Comparison of ENCODE assay signal across 14 cellular contexts in the genomic region with DNA sequence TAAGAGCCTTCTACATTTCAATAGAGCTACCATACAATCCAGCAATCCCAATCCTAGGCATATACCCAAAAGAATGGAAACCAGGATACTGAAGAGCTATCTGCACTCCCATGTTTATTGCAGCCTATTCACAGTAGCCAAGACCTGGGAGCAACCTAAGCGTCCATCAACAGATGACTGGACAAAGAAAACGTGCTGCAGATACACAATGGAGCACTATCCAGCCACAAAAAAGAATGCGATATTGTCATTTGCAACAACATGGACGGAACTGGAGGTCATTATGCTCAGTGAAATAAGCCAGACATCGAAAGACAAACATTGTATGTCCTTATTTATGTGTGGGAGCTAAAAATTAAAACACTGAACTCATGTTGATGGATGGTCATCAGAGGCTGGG.
A peak's percentile ranks its signal among the peaks of the same experiment; 100 is the strongest.
DNase-seq lines count a peak whose midpoint lies in the region; ATAC-seq and TF ChIP-seq lines count a peak whose summit lies in the region.
"Had no signal": no experiment of that assay in that cellular context is flagged by ENCODE, and none has a peak within 500 bp of the region (broad histone marks: within the 10 kb centered on the region; RNA-seq: fewer than 3 reads in every experiment).

No MANE protein-coding gene starts in this region.

- CTCF ChIA-PET in RWPE1 (lab: Yijun Ruan, JAX), result no interaction called here
- CTCF ChIA-PET in T-cell (lab: Charles Lee), result no interaction called here

- no peaks in the 10 kb centered on the region for H3K27me3 Mint-ChIP-seq in T-cell
- H3K27me3 Mint-ChIP-seq: CD4-positive, alpha-beta memory T cell had no signal

- DNase-seq in RWPE1 (ENCODE audit: low spot score) (no peak), dorsolateral prefrontal cortex (no peak), midbrain (lab: John Stamatoyannopoulos, UW) (peak; percentile 21), superior temporal gyrus (ENCODE audit: extremely low spot score) (peak; percentile 58), NCI-H69 (lab: John Stamatoyannopoulos, UW) (no peak), T-cell (no peak), NCI-H2029 treated with DMSO at 0.1 percent for 48 hours (lab: John Stamatoyannopoulos, UW) (no peak)
- DNase-seq: 8988T; CD4-positive, alpha-beta memory T cell; DMS79 treated with DMSO at 0.1 percent for 48 hours had no signal

- no peaks in the 10 kb centered on the region for H3K4me1 Mint-ChIP-seq in T-cell
- H3K4me1 Mint-ChIP-seq: CD4-positive, alpha-beta memory T cell had no signal

- H3K27me3 ChIP-seq in dorsolateral prefrontal cortex, result no peaks in the 10 kb centered on the region
- H3K27me3 ChIP-seq: BLaER1 had no signal

- TF ChIP-seq CTCF in RWPE1 (conservative IDR thresholded peaks at IDR 0.05; ENCODE audit: low read depth) (no peak), dorsolateral prefrontal cortex (IDR thresholded peaks at IDR 0.05 in 54 of 56, conservative IDR thresholded peaks at IDR 0.05 in 2 of 56; ENCODE audit: low read depth in 1 of 56, partially characterized antibody in 56 of 56) (no peak)

- H3K36me3 Mint-ChIP-seq in T-cell, result peaks cover 10% of the 10 kb centered on the region
- H3K36me3 Mint-ChIP-seq: CD14-positive monocyte; CD4-positive, alpha-beta memory T cell had no signal

- H3K27ac Mint-ChIP-seq in T-cell, result no peak overlapping the region
- H3K27ac Mint-ChIP-seq: CD14-positive monocyte had no signal

- POLR2A ChIA-PET in RWPE1 (lab: Yijun Ruan, JAX; ENCODE audit: low non-redundant PET) (no interaction called here), T-cell (lab: Charles Lee) (no interaction called here)

- no peak overlapping the region for H3K4me3 Mint-ChIP-seq in T-cell
- H3K4me3 Mint-ChIP-seq: CD14-positive monocyte; CD4-positive, alpha-beta memory T cell had no signal

- no peak for ATAC-seq in T-cell (replicated peaks in 1 of 4)
- ATAC-seq: HepG2 had no signal

- intact Hi-C loops in dorsolateral prefrontal cortex (cut with DNase I), result loop anchor here (2.0 to 10.0 kb wide), 5 partner anchors 64 to 344 kb away; no protein-coding TSS in a partner anchor

- no peak overlapping the region for H3K4me3 ChIP-seq in dorsolateral prefrontal cortex
- H3K4me3 ChIP-seq: BLaER1, HAP-1 had no signal

- H3K9me3 Mint-ChIP-seq in T-cell, result no peaks in the 10 kb centered on the region
- H3K9me3 Mint-ChIP-seq: CD14-positive monocyte; CD4-positive, alpha-beta memory T cell had no signal

- H3K27ac ChIP-seq in RWPE1 (peak overlapping the region; percentile 79; the same call in 1 of the 2 replicates), dorsolateral prefrontal cortex (peak overlapping the region in 40 of 59 donors; percentile 18 to 93 (median 82))
- H3K27ac ChIP-seq: BLaER1 had no signal

Comparison
In these comparisons a context has a peak if more than half of its experiments do, and no peak if none do; other contexts are left out.
1. DNase-seq: peak in midbrain (single experiment) and superior temporal gyrus (single experiment); none in RWPE1 (single experiment), dorsolateral prefrontal cortex (0 of 10), NCI-H69 (single experiment), T-cell (0 of 34) and NCI-H2029 treated with DMSO at 0.1 percent for 48 hours (single experiment).